In genomic region chr3:13682331-13683013, GRCh38 we compare ENCODE assay signal across 27 cellular contexts.
"Had no signal": no experiment of that assay in that cellular context is flagged by ENCODE, and none has a peak within 500 bp of the region (broad histone marks: within the 10 kb centered on the region; RNA-seq: fewer than 3 reads in every experiment).

No MANE protein-coding gene starts in this region.

- H3K4me3 Mint-ChIP-seq: activated CD4-positive, alpha-beta memory T cell treated with anti-CD3 and anti-CD28 coated beads, Interleukin-2, amount 10 ng/mL, durations not matched to agents 7 days and 5 days; activated CD4-positive, alpha-beta T cell treated with anti-CD3 and anti-CD28 coated beads, Interleukin-2, amount 10 ng/mL, durations not matched to agents 7 days and 5 days; activated naive CD4-positive, alpha-beta T cell treated with anti-CD3 and anti-CD28 coated beads, Interleukin-2, amount 50 U/mL, for 24 hours; activated T-cell treated with anti-CD3 and anti-CD28 coated beads, Interleukin-2, amount 50 U/mL, for 72 hours had no signal

- H3K27me3 Mint-ChIP-seq: activated CD4-positive, alpha-beta memory T cell treated with anti-CD3 and anti-CD28 coated beads, Interleukin-2, amount 10 ng/mL, durations not matched to agents 7 days and 5 days had no signal

- H3K4me2 ChIP-seq: KMS-11 had no signal

- H3K4me3 ChIP-seq: SK-N-MC had no signal

- H3K4me1 Mint-ChIP-seq: activated CD4-positive, alpha-beta memory T cell treated with anti-CD3 and anti-CD28 coated beads, Interleukin-2, amount 10 ng/mL, durations not matched to agents 7 days and 5 days; activated CD4-positive, alpha-beta T cell treated with anti-CD3 and anti-CD28 coated beads, Interleukin-2, amount 10 ng/mL, durations not matched to agents 7 days and 5 days; activated naive CD4-positive, alpha-beta T cell treated with anti-CD3 and anti-CD28 coated beads, Interleukin-2, amount 50 U/mL, for 24 hours had no signal

- H3K27ac Mint-ChIP-seq: activated CD4-positive, alpha-beta memory T cell treated with anti-CD3 and anti-CD28 coated beads, Interleukin-2, amount 10 ng/mL, durations not matched to agents 7 days and 5 days; activated CD4-positive, alpha-beta T cell treated with anti-CD3 and anti-CD28 coated beads, Interleukin-2, amount 10 ng/mL, durations not matched to agents 7 days and 5 days; activated naive CD4-positive, alpha-beta T cell treated with anti-CD3 and anti-CD28 coated beads, Interleukin-2, amount 50 U/mL, for 24 hours; activated T-cell treated with anti-CD3 and anti-CD28 coated beads, Interleukin-2, amount 50 U/mL, for 72 hours had no signal

- H3K9ac ChIP-seq: KMS-11 had no signal

- H3K9me3 Mint-ChIP-seq: activated CD4-positive, alpha-beta T cell treated with anti-CD3 and anti-CD28 coated beads, Interleukin-2, amount 10 ng/mL, durations not matched to agents 7 days and 5 days; activated naive CD4-positive, alpha-beta T cell treated with anti-CD3 and anti-CD28 coated beads, Interleukin-2, amount 50 U/mL, for 24 hours had no signal

- ATAC-seq: activated T-cell treated with anti-CD3 and anti-CD28 coated beads, Interleukin-2, amount 50 U/mL, for 72 hours; Panc1; Right ventricle myocardium inferior had no signal

- H3K36me3 Mint-ChIP-seq: activated naive CD4-positive, alpha-beta T cell treated with anti-CD3 and anti-CD28 coated beads, Interleukin-2, amount 50 U/mL, for 24 hours had no signal

- DNase-seq: activated CD4-positive, alpha-beta memory T cell treated with anti-CD3 and anti-CD28 coated beads, Interleukin-2, amount 10 ng/mL, durations not matched to agents 7 days and 5 days; activated CD4-positive, alpha-beta T cell treated with anti-CD3 and anti-CD28 coated beads, Interleukin-2, amount 10 ng/mL, durations not matched to agents 7 days and 5 days; activated CD4-positive, CD25-positive, alpha-beta regulatory T cell; activated CD8-positive, alpha-beta memory T cell treated with anti-CD3 and anti-CD28 coated beads, Interleukin-2, amount 50 U/mL, for 4 hours; activated effector memory CD4-positive, alpha-beta T cell treated with Interleukin-2 at 50 U/mL for 16 hours; activated naive CD4-positive, alpha-beta T cell; activated T-cell treated with anti-CD3 and anti-CD28 coated beads, Interleukin-2, amount 50 U/mL, for 72 hours; aorta; central memory CD4-positive, alpha-beta T cell; NCI-H1092; NCI-H1417; NCI-H1930; NCI-H2107; NCI-H2171 treated with DMSO at 0.1 percent for 48 hours; NCI-H345; NCI-H510A; NCI-H526 treated with DMSO at 0.1 percent for 48 hours; NCI-H82; OCI-M1; RPMI8226; T-helper 1 cell had no signal

- H3K27ac ChIP-seq: KMS-11, SK-N-MC, VCaP had no signal
